ENCODE assay signal across 14 cellular contexts in genomic region chr2:237075749-237076599, GRCh38. TPM values are rescaled to one million over a fixed set of nuclear protein-coding genes. Genes with fewer than 3 reads are reported as not detected.
DNase-seq lines count a peak whose midpoint lies in the region; ATAC-seq and TF ChIP-seq lines count a peak whose summit lies in the region.
"Had no signal": no experiment of that assay in that cellular context is flagged by ENCODE, and none has a peak within 500 bp of the region (broad histone marks: within the 10 kb centered on the region; RNA-seq: fewer than 3 reads in every experiment).

No MANE protein-coding gene starts in this region.

- no peak for ATAC-seq in omental fat pad (ENCODE audit: low FRiP score)
- ATAC-seq: activated CD8-positive, alpha-beta memory T cell treated with anti-CD3 and anti-CD28 coated beads, Interleukin-2, amount 10 ng/mL, durations not matched to agents 7 days and 5 days; body of pancreas had no signal

- DNase-seq in DMS79 treated with DMSO at 0.1 percent for 48 hours (lab: John Stamatoyannopoulos, UW) = peak; percentile 47
- peak; percentile 51 for DNase-seq in NCI-H510A treated with DMSO at 0.1 percent for 48 hours (lab: John Stamatoyannopoulos, UW)
- DNase-seq in glomerular visceral epithelial cell (ENCODE audit: extremely low spot score) = peak; percentile 15
- peak; percentile 13 for DNase-seq in renal cortical epithelial cell (ENCODE audit: low read depth)
- DNase-seq in NCI-H226 = no peak
- no peak for DNase-seq in omental fat pad (ENCODE audit: low spot score)
- no peak for DNase-seq in epidermal melanocyte (ENCODE audit: insufficient read length, low spot score)
- DNase-seq: activated CD8-positive, alpha-beta memory T cell treated with anti-CD3 and anti-CD28 coated beads, Interleukin-2, amount 10 ng/mL, durations not matched to agents 7 days and 5 days; activated naive CD4-positive, alpha-beta T cell; body of pancreas; DND-41; dorsolateral prefrontal cortex; hippocampal formation; NCI-H1092 treated with DMSO at 0.1 percent for 48 hours had no signal

- no peak for TF ChIP-seq CTCF in omental fat pad (IDR thresholded peaks at IDR 0.05)

RNA-seq across cellular contexts. Expression of gene COPS8, which starts 9.7 kb away (rescaled TPM):
- total RNA-seq in renal cortical epithelial cell (108 and 170 TPM in 2 replicates), omental fat pad (100 to 1,000 TPM in 1 of 4 donors, 10 to 100 TPM in 3; 76.4 to 105 (median 90.5) TPM)

Comparison
In these comparisons a context has a peak if more than half of its experiments do, and no peak if none do; other contexts are left out.
1. DNase-seq: peak in DMS79 treated with DMSO at 0.1 percent for 48 hours (single experiment), NCI-H510A treated with DMSO at 0.1 percent for 48 hours (single experiment), glomerular visceral epithelial cell (single experiment) and renal cortical epithelial cell (single experiment); none in NCI-H226 (single experiment), omental fat pad (single experiment) and epidermal melanocyte (single experiment).